Comparison of ENCODE assay signal across 8 cellular contexts in the genomic region with DNA sequence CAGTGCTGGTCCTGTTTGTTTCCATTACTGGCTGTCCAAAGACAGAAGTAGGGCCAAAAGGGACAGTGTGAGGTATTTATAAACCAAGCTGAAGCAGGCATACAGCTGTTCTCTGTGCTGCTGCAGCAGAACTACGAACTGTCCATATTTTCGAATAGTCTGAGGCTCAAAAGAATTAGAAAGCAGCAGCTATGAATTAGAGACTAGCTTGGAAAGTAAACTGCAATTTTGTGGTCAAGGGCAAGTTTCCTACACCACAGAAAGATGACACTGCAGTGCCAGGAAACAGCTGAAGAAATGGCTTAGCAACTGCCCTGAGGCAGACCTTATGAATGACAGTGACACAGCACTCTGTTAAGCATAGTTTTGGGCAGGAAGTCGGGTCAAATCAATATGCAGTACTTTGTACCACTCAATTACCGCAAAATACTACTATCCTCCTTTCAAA.
DNase-seq lines count a peak whose midpoint lies in the region; ATAC-seq and TF ChIP-seq lines count a peak whose summit lies in the region.

No MANE protein-coding gene starts in this region.

- TF ChIP-seq CTCF in NB4 (IDR thresholded peaks at IDR 0.05; ENCODE audit: low read depth, low read length): no peak
- no peak for TF ChIP-seq CTCF in right atrium auricular region (IDR thresholded peaks at IDR 0.05)

- no peaks in the 10 kb centered on the region for H3K27me3 Mint-ChIP-seq in activated T-cell treated with anti-CD3 and anti-CD28 coated beads, Interleukin-2, amount 50 U/mL, for 72 hours (ENCODE audit: low read depth)

- peaks cover 2 to 5% of the 10 kb centered on the region in 2 donors for H3K36me3 Mint-ChIP-seq in activated T-cell treated with anti-CD3 and anti-CD28 coated beads, Interleukin-2, amount 50 U/mL, for 72 hours (ENCODE audit: insufficient read depth in 2 of 2)

- peak overlapping the region; percentile 15 for H3K27ac Mint-ChIP-seq in activated T-cell treated with anti-CD3 and anti-CD28 coated beads, Interleukin-2, amount 50 U/mL, for 72 hours

- H3K4me1 Mint-ChIP-seq in activated T-cell treated with anti-CD3 and anti-CD28 coated beads, Interleukin-2, amount 50 U/mL, for 72 hours (ENCODE audit: low read depth): peaks cover 30% of the 10 kb centered on the region

- peak; percentile 99 for ATAC-seq in HG02678 (IDR thresholded peaks at IDR 0.05; ENCODE audit: unreplicated experiment)
- ATAC-seq in activated T-cell treated with anti-CD3 and anti-CD28 coated beads, Interleukin-2, amount 50 U/mL, for 72 hours (replicated peaks in 1 of 2): peak; percentile 99 to 100

- H3K27ac ChIP-seq in right atrium auricular region: peak overlapping the region; percentile 75 to 85

- peaks cover 0 to 44% of the 10 kb centered on the region in 2 donors for H3K4me1 ChIP-seq in right atrium auricular region

- no peak overlapping the region for H3K4me3 ChIP-seq in NB4 (ENCODE audit: low read depth, low read length)
- no peak overlapping the region for H3K4me3 ChIP-seq in right atrium auricular region

- H3K27me3 ChIP-seq in right atrium auricular region: no peaks in the 10 kb centered on the region

- H3K9me3 ChIP-seq in right atrium auricular region: no peaks in the 10 kb centered on the region

- peak; percentile 32 for DNase-seq in activated T-cell treated with anti-CD3 and anti-CD28 coated beads for 24 hours (ENCODE audit: low read depth)
- DNase-seq in activated T-cell treated with anti-CD3 and anti-CD28 coated beads, Interleukin-2, amount 50 U/mL, for 1 hour: no peak
- DNase-seq in NB4 (ENCODE audit: low read depth): peak; percentile 94
- peak; percentile 60 to 64 for DNase-seq in activated T-cell treated with anti-CD3 and anti-CD28 coated beads, Interleukin-2, amount 50 U/mL, for 72 hours
- DNase-seq in right atrium auricular region (ENCODE audit: low spot score): no peak
- DNase-seq in stimulated activated CD8-positive, alpha-beta memory T cell treated with anti-CD3 and anti-CD28 coated beads, Interleukin-4, amount 100 ng/mL, for 1 hour (ENCODE audit: low read depth in 2 of 2, low spot score in 1 of 2): peak; percentile 0 to 8
- no peak for DNase-seq in occipital lobe (lab: John Stamatoyannopoulos, UW)

- TF ChIP-seq POLR2A in NB4 (IDR thresholded peaks at IDR 0.05; ENCODE audit: extremely low read depth, insufficient read length): no peak

- H3K9me3 Mint-ChIP-seq in activated T-cell treated with anti-CD3 and anti-CD28 coated beads, Interleukin-2, amount 50 U/mL, for 72 hours: peaks cover 3% of the 10 kb centered on the region in 2 donors

- H3K4me3 Mint-ChIP-seq in activated T-cell treated with anti-CD3 and anti-CD28 coated beads, Interleukin-2, amount 50 U/mL, for 72 hours: peak overlapping the region; percentile 41 to 70

- H3K36me3 ChIP-seq in right atrium auricular region: no peaks in the 10 kb centered on the region

Comparison
In these comparisons a context has a peak if more than half of its experiments do, and no peak if none do; other contexts are left out.
1. DNase-seq: peak in activated T-cell treated with anti-CD3 and anti-CD28 coated beads for 24 hours (single experiment), NB4 (single experiment), activated T-cell treated with anti-CD3 and anti-CD28 coated beads, Interleukin-2, amount 50 U/mL, for 72 hours (2 of 2) and stimulated activated CD8-positive, alpha-beta memory T cell treated with anti-CD3 and anti-CD28 coated beads, Interleukin-4, amount 100 ng/mL, for 1 hour (2 of 2); none in activated T-cell treated with anti-CD3 and anti-CD28 coated beads, Interleukin-2, amount 50 U/mL, for 1 hour (single experiment), right atrium auricular region (single experiment) and occipital lobe (single experiment).